Comparison of ENCODE assay signal across 15 cellular contexts in the genomic region with DNA sequence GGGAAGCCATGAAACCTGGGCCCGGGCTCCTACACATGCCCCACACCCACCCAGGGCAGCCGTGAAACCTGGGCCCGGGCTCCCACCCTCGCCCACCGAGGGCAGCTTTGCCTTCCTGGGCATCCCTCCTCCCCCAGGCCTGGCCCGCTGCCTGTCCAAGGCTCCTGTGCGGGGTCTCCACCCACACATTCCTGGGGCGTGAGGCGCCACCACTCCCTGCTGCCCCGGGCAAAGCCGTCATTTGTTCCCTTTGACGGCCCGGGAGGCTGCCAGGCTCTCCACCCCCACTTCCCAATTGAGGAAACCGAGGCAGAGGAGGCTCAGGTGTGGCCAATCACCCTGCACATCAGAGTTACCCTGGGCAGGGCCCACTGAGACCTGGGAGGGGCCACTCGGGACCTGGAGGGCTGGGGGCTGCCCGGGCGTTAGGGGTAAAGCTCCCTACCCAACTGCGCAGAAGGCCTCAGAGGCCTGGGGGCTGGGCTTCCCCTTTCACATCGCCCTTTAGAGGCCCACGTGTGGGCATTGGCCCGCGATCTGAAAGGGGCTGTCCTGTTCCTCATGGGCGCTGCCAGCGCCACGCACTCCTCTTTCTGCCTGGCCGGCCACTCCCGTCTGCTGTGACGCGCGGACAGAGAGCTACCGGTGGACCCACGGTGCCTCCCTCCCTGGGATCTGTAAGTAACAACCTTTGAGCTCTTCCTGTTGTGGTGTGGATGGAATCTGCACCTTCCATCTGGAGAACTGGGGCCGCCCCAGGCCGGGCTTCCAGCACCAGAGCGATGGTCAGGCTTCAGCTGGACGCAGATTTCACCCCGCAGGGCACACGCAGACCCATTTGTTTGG. TPM values are rescaled to one million over a fixed set of nuclear protein-coding genes. Genes with fewer than 3 reads are reported as not detected.
DNase-seq lines count a peak whose midpoint lies in the region; ATAC-seq and TF ChIP-seq lines count a peak whose summit lies in the region.
"Had no signal": no experiment of that assay in that cellular context is flagged by ENCODE, and none has a peak within 500 bp of the region (broad histone marks: within the 10 kb centered on the region; RNA-seq: fewer than 3 reads in every experiment).

Gene MSLN (plus strand): TSS at position 237 of the 846 bp plus-strand sequence. CDS start 1,947 bp downstream, outside the sequence.

- no peaks in the 10 kb centered on the region for H3K27me3 ChIP-seq in BLaER1 treated with 17β-estradiol and CSF1 and Interleukin-3, amounts not matched to agents 10 nM and 100 nM
- peaks cover 50% of the 10 kb centered on the region for H3K27me3 ChIP-seq in transverse colon

- no peak for TF ChIP-seq EP300 in transverse colon (IDR thresholded peaks at IDR 0.05; ENCODE audit: low read depth)

- no peaks in the 10 kb centered on the region; a peak in 1 of 22 replicates for H4K20me1 ChIP-seq in BLaER1 treated with 17β-estradiol and CSF1 and Interleukin-3, amounts not matched to agents 10 nM and 100 nM

- ATAC-seq in mucosa of descending colon (peak; percentile 38), HG02970 (IDR thresholded peaks at IDR 0.05; ENCODE audit: low FRiP score, unreplicated experiment) (no peak), HG03457 (IDR thresholded peaks at IDR 0.05; ENCODE audit: unreplicated experiment) (no peak)

- no peak for TF ChIP-seq POLR2A in transverse colon (IDR thresholded peaks at IDR 0.05)

- peak within 1 kb of the TSS; percentile 1 to 58 (median 36); a peak in 17 of 22 replicates for H3K4me2 ChIP-seq in BLaER1 treated with 17β-estradiol and CSF1 and Interleukin-3, amounts not matched to agents 10 nM and 100 nM

- no peak for TF ChIP-seq CTCF in epithelial cell of esophagus (IDR thresholded peaks at IDR 0.05; ENCODE audit: insufficient read depth, low read depth, low read length, missing control alignments)
- TF ChIP-seq CTCF in mucosa of descending colon (IDR thresholded peaks at IDR 0.05): no peak
- TF ChIP-seq CTCF in transverse colon (IDR thresholded peaks at IDR 0.05): no peak

- DNase-seq in M059J (ENCODE audit: low read depth): peak; percentile 70
- peak; percentile 76 for DNase-seq in epithelial cell of esophagus (ENCODE audit: low read depth)
- peak in 1 of 3 donors; percentile 53 for DNase-seq in mucosa of descending colon
- no peak for DNase-seq in transverse colon
- DNase-seq in NCI-H345 (lab: John Stamatoyannopoulos, UW): no peak
- DNase-seq: activated CD4-positive, alpha-beta T cell treated with anti-CD3 and anti-CD28 coated beads, Interleukin-2, amount 10 ng/mL, durations not matched to agents 7 days and 5 days; hippocampal formation; KG1; NK-92 treated with Interleukin-12 subunit alpha and Interleukin-12 subunit beta, amount 100 ng/mL, for 24 hours; posterior cingulate gyrus had no signal

- intact Hi-C loops in mucosa of descending colon (cut with DNase I, micrococcal nuclease): no loop called here
- intact Hi-C loops in transverse colon (cut with DNase I; ENCODE audit: low total_unique reads): no loop called here

- no peaks in the 10 kb centered on the region for H3K36me3 ChIP-seq in BLaER1 treated with 17β-estradiol and CSF1 and Interleukin-3, amounts not matched to agents 10 nM and 100 nM
- H3K36me3 ChIP-seq in mucosa of descending colon (ENCODE audit: low read depth): no peaks in the 10 kb centered on the region
- no peaks in the 10 kb centered on the region for H3K36me3 ChIP-seq in transverse colon

- H3K4me3 ChIP-seq in BLaER1 treated with 17β-estradiol and CSF1 and Interleukin-3, amounts not matched to agents 10 nM and 100 nM: no peak within 1 kb of the TSS
- H3K4me3 ChIP-seq in epithelial cell of esophagus (ENCODE audit: low read length) (no peak within 1 kb of the TSS), mucosa of descending colon (no peak within 1 kb of the TSS), transverse colon (no peak within 1 kb of the TSS)

- peaks cover 20 to 50% (median 40%) of the 10 kb centered on the region in 10 experiments for H3K4me1 ChIP-seq in BLaER1 treated with 17β-estradiol and CSF1 and Interleukin-3, amounts not matched to agents 10 nM and 100 nM
- H3K4me1 ChIP-seq in mucosa of descending colon (ENCODE audit: low read depth): no peaks in the 10 kb centered on the region
- H3K4me1 ChIP-seq in transverse colon: no peaks in the 10 kb centered on the region

- H3K9me3 ChIP-seq in BLaER1 treated with 17β-estradiol and CSF1 and Interleukin-3, amounts not matched to agents 10 nM and 100 nM (replicated peaks in 1 of 11): peaks cover 0 to 5% (median 0%) of the 10 kb centered on the region in 11 experiments; a peak in 2 of 22 replicates
- H3K9me3 ChIP-seq in mucosa of descending colon: no peaks in the 10 kb centered on the region
- no peaks in the 10 kb centered on the region for H3K9me3 ChIP-seq in transverse colon

- in situ Hi-C loops in transverse colon (cut with MboI; ENCODE audit: low pct_ligation_motif_present in 1 of 4, low pct_unique_long_range_greater_than_20kb in 1 of 4, low sequenced_read_pairs in 3 of 4): no loop called here

- 32% methylated on average over 28 of the region's 38 CpGs; no CpG with 5 or more reads in 1 of the 2 donors for WGBS in transverse colon (ENCODE audit: low coverage in 1 of 2), 2 donors

- no peak within 1 kb of the TSS for H3K27ac ChIP-seq in BLaER1 treated with 17β-estradiol and CSF1 and Interleukin-3, amounts not matched to agents 10 nM and 100 nM
- H3K27ac ChIP-seq in transverse colon: no peak within 1 kb of the TSS

- no peak within 1 kb of the TSS; a peak in 1 of 22 replicates for H3K9ac ChIP-seq in BLaER1 treated with 17β-estradiol and CSF1 and Interleukin-3, amounts not matched to agents 10 nM and 100 nM

RNA-seq across cellular contexts. Expression of gene MSLN, which starts in this region (rescaled TPM):
- total RNA-seq in M059J (2014; rRNA removed; shearing (Covaris generic)): 1.7 and 2.1 TPM in 2 replicates
- total RNA-seq in mucosa of descending colon: 1 to 10 TPM; 3.4 to 7.0 (median 4.7) TPM
- 10 to 100 TPM in 2 of 4 donors, 1 to 10 TPM in 1, not detected in 1; 4.9 to 21.2 (median 10.3) TPM for total RNA-seq in transverse colon
- total RNA-seq: activated CD4-positive, alpha-beta T cell treated with anti-CD3 and anti-CD28 coated beads, Interleukin-2, amount 10 ng/mL, durations not matched to agents 7 days and 5 days; activated T-helper 1 cell treated with anti-CD3 and anti-CD28 coated beads, Interleukin-12 subunit alpha, Interleukin-12 subunit beta, Interleukin-2, Interleukin-4 antibody, amounts not matched to agents 30 ng/mL and 10 ng/mL and 1 ng/mL, durations not matched to agents 14 hours and 24 hours and 36 hours; B cell had no signal

Comparison
In these comparisons a context has a peak if more than half of its experiments do, and no peak if none do; other contexts are left out.
1. DNase-seq: peak in M059J (single experiment) and epithelial cell of esophagus (single experiment); none in transverse colon (single experiment) and NCI-H345 (single experiment).